1 cellular context compared by ENCODE assay signal in the genomic region with DNA sequence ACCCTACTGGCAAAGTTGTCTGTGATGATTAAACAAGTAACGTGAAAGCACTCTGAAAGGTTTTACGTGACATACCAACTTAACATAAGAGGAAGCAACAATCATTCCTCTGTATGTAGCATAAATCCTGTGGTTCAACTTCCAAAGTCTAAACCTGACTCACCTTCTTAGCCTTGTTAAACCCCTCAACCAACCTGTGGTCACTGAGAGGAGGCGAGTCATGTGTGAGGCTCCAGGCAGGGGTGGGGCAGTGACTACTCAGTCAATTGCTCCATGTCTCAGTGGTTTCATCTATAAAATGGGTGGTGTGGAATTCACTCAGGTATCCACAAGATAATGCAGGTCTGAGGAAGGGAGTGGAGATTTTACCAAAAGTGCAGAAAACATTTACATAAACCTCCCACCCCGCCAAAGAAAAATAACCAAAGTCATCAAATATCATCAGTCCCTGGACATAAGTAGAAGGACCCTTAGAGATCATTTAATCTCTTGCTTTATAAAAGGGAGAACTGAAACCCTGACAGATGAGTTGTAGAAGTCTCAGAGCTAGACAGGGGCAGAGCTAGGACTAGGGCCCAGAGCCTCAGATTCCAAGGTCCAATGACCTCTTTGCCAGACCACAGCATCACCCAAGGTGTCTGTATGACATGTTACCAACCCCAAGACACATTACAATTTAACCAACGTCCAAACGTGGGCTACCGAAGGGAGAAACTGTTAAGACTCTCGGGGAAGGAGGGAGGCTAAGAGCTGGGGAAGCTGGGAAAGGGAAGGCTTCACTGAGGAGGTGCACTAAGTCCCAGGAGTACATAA.
TF ChIP-seq lines count a peak whose summit lies in the region.

No MANE protein-coding gene starts in this region.

TF ChIP-seq in HepG2, 621 proteins besides CTCF, POLR2A, EP300 and RAD21 (continued from another document and continues in another):
- TF ChIP-seq, protein P1, sequence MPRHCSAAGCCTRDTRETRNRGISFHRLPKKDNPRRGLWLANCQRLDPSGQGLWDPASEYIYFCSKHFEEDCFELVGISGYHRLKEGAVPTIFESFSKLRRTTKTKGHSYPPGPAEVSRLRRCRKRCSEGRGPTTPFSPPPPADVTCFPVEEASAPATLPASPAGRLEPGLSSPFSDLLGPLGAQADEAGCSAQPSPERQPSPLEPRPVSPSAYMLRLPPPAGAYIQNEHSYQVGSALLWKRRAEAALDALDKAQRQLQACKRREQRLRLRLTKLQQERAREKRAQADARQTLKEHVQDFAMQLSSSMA (CRISPR knock-in tag; IDR thresholded peaks at IDR 0.05): no peak
- TF ChIP-seq, protein P2, sequence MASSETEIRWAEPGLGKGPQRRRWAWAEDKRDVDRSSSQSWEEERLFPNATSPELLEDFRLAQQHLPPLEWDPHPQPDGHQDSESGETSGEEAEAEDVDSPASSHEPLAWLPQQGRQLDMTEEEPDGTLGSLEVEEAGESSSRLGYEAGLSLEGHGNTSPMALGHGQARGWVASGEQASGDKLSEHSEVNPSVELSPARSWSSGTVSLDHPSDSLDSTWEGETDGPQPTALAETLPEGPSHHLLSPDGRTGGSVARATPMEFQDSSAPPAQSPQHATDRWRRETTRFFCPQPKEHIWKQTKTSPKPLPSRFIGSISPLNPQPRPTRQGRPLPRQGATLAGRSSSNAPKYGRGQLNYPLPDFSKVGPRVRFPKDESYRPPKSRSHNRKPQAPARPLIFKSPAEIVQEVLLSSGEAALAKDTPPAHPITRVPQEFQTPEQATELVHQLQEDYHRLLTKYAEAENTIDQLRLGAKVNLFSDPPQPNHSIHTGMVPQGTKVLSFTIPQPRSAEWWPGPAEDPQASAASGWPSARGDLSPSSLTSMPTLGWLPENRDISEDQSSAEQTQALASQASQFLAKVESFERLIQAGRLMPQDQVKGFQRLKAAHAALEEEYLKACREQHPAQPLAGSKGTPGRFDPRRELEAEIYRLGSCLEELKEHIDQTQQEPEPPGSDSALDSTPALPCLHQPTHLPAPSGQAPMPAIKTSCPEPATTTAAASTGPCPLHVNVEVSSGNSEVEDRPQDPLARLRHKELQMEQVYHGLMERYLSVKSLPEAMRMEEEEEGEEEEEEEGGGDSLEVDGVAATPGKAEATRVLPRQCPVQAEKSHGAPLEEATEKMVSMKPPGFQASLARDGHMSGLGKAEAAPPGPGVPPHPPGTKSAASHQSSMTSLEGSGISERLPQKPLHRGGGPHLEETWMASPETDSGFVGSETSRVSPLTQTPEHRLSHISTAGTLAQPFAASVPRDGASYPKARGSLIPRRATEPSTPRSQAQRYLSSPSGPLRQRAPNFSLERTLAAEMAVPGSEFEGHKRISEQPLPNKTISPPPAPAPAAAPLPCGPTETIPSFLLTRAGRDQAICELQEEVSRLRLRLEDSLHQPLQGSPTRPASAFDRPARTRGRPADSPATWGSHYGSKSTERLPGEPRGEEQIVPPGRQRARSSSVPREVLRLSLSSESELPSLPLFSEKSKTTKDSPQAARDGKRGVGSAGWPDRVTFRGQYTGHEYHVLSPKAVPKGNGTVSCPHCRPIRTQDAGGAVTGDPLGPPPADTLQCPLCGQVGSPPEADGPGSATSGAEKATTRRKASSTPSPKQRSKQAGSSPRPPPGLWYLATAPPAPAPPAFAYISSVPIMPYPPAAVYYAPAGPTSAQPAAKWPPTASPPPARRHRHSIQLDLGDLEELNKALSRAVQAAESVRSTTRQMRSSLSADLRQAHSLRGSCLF (CRISPR knock-in tag; IDR thresholded peaks at IDR 0.05; ENCODE audit: borderline replicate concordance): no peak
- TF ChIP-seq CCAR2 (optimal IDR thresholded peaks at IDR 0.05; ENCODE audit: low read depth, low read length): no peak
- TF ChIP-seq, protein P3, sequence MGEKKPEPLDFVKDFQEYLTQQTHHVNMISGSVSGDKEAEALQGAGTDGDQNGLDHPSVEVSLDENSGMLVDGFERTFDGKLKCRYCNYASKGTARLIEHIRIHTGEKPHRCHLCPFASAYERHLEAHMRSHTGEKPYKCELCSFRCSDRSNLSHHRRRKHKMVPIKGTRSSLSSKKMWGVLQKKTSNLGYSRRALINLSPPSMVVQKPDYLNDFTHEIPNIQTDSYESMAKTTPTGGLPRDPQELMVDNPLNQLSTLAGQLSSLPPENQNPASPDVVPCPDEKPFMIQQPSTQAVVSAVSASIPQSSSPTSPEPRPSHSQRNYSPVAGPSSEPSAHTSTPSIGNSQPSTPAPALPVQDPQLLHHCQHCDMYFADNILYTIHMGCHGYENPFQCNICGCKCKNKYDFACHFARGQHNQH (CRISPR knock-in tag; IDR thresholded peaks at IDR 0.05): 0 out of 2 replicates have a peak, but pooled peaks have one; percentile 25
- TF ChIP-seq SSRP1 (CRISPR knock-in tag; IDR thresholded peaks at IDR 0.05): peak; percentile 46
- TF ChIP-seq, protein P4, sequence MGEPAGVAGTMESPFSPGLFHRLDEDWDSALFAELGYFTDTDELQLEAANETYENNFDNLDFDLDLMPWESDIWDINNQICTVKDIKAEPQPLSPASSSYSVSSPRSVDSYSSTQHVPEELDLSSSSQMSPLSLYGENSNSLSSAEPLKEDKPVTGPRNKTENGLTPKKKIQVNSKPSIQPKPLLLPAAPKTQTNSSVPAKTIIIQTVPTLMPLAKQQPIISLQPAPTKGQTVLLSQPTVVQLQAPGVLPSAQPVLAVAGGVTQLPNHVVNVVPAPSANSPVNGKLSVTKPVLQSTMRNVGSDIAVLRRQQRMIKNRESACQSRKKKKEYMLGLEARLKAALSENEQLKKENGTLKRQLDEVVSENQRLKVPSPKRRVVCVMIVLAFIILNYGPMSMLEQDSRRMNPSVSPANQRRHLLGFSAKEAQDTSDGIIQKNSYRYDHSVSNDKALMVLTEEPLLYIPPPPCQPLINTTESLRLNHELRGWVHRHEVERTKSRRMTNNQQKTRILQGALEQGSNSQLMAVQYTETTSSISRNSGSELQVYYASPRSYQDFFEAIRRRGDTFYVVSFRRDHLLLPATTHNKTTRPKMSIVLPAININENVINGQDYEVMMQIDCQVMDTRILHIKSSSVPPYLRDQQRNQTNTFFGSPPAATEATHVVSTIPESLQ (CRISPR knock-in tag; conservative IDR thresholded peaks at IDR 0.05): no peak
- TF ChIP-seq CREB1 (IDR thresholded peaks at IDR 0.05): no peak
- TF ChIP-seq CREB1 (CRISPR knock-in tag; IDR thresholded peaks at IDR 0.05): peak; percentile 66
- no peak for TF ChIP-seq MZF1 (CRISPR knock-in tag; IDR thresholded peaks at IDR 0.05; ENCODE audit: borderline replicate concordance)
- no peak for TF ChIP-seq NBN (conservative IDR thresholded peaks at IDR 0.05)
- TF ChIP-seq GATA4 (IDR thresholded peaks at IDR 0.05; ENCODE audit: borderline replicate concordance, low read depth): no peak
- TF ChIP-seq KMT2A (CRISPR knock-in tag; IDR thresholded peaks at IDR 0.05): peak; percentile 37; the same call in 1 of the 2 replicates
- TF ChIP-seq ZNF136 (CRISPR knock-in tag; IDR thresholded peaks at IDR 0.05; ENCODE audit: low read depth): 0 out of 2 replicates have a peak, but pooled peaks have one; percentile 51
- TF ChIP-seq RARA (CRISPR knock-in tag; IDR thresholded peaks at IDR 0.05): 0 out of 2 replicates have a peak, but pooled peaks have one; percentile 6
- TF ChIP-seq SOX6 (IDR thresholded peaks at IDR 0.05): no peak
- peak; percentile 24; the same call in 1 of the 2 replicates for TF ChIP-seq SOX6 (CRISPR knock-in tag; IDR thresholded peaks at IDR 0.05)
- TF ChIP-seq ZNF232 (CRISPR knock-in tag; IDR thresholded peaks at IDR 0.05; ENCODE audit: borderline replicate concordance): no peak
- no peak for TF ChIP-seq AGO2 (optimal IDR thresholded peaks at IDR 0.05; ENCODE audit: low read depth, low read length)
- TF ChIP-seq, protein P5, sequence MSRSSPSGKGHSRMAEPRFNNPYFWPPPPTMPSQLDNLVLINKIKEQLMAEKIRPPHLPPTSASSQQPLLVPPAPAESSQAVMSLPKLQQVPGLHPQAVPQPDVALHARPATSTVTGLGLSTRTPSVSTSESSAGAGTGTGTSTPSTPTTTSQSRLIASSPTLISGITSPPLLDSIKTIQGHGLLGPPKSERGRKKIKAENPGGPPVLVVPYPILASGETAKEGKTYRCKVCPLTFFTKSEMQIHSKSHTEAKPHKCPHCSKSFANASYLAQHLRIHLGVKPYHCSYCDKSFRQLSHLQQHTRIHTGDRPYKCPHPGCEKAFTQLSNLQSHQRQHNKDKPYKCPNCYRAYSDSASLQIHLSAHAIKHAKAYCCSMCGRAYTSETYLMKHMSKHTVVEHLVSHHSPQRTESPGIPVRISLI (CRISPR knock-in tag; IDR thresholded peaks at IDR 0.05; ENCODE audit: borderline replicate concordance): no peak
- TF ChIP-seq RBAK (CRISPR knock-in tag; IDR thresholded peaks at IDR 0.05): no peak
- TF ChIP-seq XBP1 (CRISPR knock-in tag; IDR thresholded peaks at IDR 0.05): no peak
- TF ChIP-seq ZNF878 (CRISPR knock-in tag; IDR thresholded peaks at IDR 0.05): no peak
- no peak for TF ChIP-seq ARHGAP35 (CRISPR knock-in tag; IDR thresholded peaks at IDR 0.05; ENCODE audit: borderline replicate concordance)
- no peak; the same call in 1 of the 2 replicates for TF ChIP-seq YEATS2 (CRISPR knock-in tag; IDR thresholded peaks at IDR 0.05; ENCODE audit: borderline replicate concordance)
- TF ChIP-seq IRF2 (CRISPR knock-in tag; IDR thresholded peaks at IDR 0.05): no peak; the same call in 1 of the 2 replicates
- no peak for TF ChIP-seq ISL2 (CRISPR knock-in tag; IDR thresholded peaks at IDR 0.05)
- peak; percentile 97 for TF ChIP-seq KDM1A (CRISPR knock-in tag; IDR thresholded peaks at IDR 0.05)
- no peak for TF ChIP-seq ZNF329 (CRISPR knock-in tag; IDR thresholded peaks at IDR 0.05; ENCODE audit: low read depth)
- TF ChIP-seq ZFP36L2 (CRISPR knock-in tag; IDR thresholded peaks at IDR 0.05): no peak
- TF ChIP-seq, protein P6, sequence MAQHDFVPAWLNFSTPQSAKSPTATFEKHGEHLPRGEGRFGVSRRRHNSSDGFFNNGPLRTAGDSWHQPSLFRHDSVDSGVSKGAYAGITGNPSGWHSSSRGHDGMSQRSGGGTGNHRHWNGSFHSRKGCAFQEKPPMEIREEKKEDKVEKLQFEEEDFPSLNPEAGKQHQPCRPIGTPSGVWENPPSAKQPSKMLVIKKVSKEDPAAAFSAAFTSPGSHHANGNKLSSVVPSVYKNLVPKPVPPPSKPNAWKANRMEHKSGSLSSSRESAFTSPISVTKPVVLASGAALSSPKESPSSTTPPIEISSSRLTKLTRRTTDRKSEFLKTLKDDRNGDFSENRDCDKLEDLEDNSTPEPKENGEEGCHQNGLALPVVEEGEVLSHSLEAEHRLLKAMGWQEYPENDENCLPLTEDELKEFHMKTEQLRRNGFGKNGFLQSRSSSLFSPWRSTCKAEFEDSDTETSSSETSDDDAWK (CRISPR knock-in tag; IDR thresholded peaks at IDR 0.05): no peak
- no peak for TF ChIP-seq NR2C2 (CRISPR knock-in tag; IDR thresholded peaks at IDR 0.05; ENCODE audit: borderline replicate concordance)
- peak; percentile 21; the same call in 1 of the 2 replicates for TF ChIP-seq MIER3 (CRISPR knock-in tag; IDR thresholded peaks at IDR 0.05; ENCODE audit: borderline replicate concordance)
- TF ChIP-seq SOX5 (CRISPR knock-in tag; IDR thresholded peaks at IDR 0.05; ENCODE audit: borderline replicate concordance): 0 out of 2 replicates have a peak, but pooled peaks have one; percentile 13
- TF ChIP-seq, protein P7, sequence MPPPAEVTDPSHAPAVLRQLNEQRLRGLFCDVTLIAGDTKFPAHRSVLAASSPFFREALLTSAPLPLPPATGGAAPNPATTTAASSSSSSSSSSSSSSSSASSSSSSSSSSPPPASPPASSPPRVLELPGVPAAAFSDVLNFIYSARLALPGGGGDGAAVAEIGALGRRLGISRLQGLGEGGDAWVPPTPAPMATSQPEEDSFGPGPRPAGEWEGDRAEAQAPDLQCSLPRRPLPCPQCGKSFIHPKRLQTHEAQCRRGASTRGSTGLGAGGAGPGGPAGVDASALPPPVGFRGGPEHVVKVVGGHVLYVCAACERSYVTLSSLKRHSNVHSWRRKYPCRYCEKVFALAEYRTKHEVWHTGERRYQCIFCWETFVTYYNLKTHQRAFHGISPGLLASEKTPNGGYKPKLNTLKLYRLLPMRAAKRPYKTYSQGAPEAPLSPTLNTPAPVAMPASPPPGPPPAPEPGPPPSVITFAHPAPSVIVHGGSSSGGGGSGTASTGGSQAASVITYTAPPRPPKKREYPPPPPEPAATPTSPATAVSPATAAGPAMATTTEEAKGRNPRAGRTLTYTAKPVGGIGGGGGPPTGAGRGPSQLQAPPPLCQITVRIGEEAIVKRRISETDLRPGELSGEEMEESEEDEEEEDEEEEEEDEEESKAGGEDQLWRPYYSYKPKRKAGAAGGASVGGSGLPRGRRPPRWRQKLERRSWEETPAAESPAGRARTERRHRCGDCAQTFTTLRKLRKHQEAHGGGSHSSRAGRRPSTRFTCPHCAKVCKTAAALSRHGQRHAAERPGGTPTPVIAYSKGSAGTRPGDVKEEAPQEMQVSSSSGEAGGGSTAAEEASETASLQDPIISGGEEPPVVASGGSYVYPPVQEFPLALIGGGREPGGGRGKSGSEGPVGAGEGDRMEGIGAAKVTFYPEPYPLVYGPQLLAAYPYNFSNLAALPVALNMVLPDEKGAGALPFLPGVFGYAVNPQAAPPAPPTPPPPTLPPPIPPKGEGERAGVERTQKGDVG (CRISPR knock-in tag; IDR thresholded peaks at IDR 0.05; ENCODE audit: borderline replicate concordance): no peak
- TF ChIP-seq, protein P8, sequence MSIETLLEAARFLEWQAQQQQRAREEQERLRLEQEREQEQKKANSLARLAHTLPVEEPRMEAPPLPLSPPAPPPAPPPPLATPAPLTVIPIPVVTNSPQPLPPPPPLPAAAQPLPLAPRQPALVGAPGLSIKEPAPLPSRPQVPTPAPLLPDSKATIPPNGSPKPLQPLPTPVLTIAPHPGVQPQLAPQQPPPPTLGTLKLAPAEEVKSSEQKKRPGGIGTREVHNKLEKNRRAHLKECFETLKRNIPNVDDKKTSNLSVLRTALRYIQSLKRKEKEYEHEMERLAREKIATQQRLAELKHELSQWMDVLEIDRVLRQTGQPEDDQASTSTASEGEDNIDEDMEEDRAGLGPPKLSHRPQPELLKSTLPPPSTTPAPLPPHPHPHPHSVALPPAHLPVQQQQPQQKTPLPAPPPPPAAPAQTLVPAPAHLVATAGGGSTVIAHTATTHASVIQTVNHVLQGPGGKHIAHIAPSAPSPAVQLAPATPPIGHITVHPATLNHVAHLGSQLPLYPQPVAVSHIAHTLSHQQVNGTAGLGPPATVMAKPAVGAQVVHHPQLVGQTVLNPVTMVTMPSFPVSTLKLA (IDR thresholded peaks at IDR 0.05): peak; percentile 28; the same call in 1 of the 2 replicates
- TF ChIP-seq, protein P9, sequence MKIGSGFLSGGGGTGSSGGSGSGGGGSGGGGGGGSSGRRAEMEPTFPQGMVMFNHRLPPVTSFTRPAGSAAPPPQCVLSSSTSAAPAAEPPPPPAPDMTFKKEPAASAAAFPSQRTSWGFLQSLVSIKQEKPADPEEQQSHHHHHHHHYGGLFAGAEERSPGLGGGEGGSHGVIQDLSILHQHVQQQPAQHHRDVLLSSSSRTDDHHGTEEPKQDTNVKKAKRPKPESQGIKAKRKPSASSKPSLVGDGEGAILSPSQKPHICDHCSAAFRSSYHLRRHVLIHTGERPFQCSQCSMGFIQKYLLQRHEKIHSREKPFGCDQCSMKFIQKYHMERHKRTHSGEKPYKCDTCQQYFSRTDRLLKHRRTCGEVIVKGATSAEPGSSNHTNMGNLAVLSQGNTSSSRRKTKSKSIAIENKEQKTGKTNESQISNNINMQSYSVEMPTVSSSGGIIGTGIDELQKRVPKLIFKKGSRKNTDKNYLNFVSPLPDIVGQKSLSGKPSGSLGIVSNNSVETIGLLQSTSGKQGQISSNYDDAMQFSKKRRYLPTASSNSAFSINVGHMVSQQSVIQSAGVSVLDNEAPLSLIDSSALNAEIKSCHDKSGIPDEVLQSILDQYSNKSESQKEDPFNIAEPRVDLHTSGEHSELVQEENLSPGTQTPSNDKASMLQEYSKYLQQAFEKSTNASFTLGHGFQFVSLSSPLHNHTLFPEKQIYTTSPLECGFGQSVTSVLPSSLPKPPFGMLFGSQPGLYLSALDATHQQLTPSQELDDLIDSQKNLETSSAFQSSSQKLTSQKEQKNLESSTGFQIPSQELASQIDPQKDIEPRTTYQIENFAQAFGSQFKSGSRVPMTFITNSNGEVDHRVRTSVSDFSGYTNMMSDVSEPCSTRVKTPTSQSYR (CRISPR knock-in tag; IDR thresholded peaks at IDR 0.05; ENCODE audit: borderline replicate concordance): no peak
- TF ChIP-seq SRSF4 (IDR thresholded peaks at IDR 0.05; ENCODE audit: low read depth, low read length, poor library complexity, severe bottlenecking): no peak
- no peak for TF ChIP-seq TP53 (CRISPR knock-in tag; conservative IDR thresholded peaks at IDR 0.05)
